In genomic region chr3:33936921-33937210, GRCh38 we compare ENCODE assay signal across 16 cellular contexts.
DNase-seq lines count a peak whose midpoint lies in the region; TF ChIP-seq lines count a peak whose summit lies in the region.
"Had no signal": no experiment of that assay in that cellular context is flagged by ENCODE, and none has a peak within 500 bp of the region (broad histone marks: within the 10 kb centered on the region; RNA-seq: fewer than 3 reads in every experiment).

No MANE protein-coding gene starts in this region.

- no peak overlapping the region for H3K27ac ChIP-seq in suprapubic skin
- H3K27ac ChIP-seq: 22Rv1, BLaER1, HL-60 had no signal

- H3K4me1 Mint-ChIP-seq in brain, result peaks cover 44% of the 10 kb centered on the region
- peaks cover 5% of the 10 kb centered on the region for H3K4me1 Mint-ChIP-seq in activated T-helper 2 cell treated with anti-CD3 and anti-CD28 coated beads, Interferon-gamma antibody, Interleukin-2, Interleukin-4, amounts not matched to agents 10 μg/mL and 5 μg/mL and 100 μg/mL, durations not matched to agents 14 hours and 24 hours and 36 hours (ENCODE audit: low read depth)

- H3K36me3 ChIP-seq in suprapubic skin, result no peaks in the 10 kb centered on the region
- H3K36me3 ChIP-seq: BLaER1 had no signal

- no peak overlapping the region for H3K4me3 Mint-ChIP-seq in brain
- no peak overlapping the region for H3K4me3 Mint-ChIP-seq in activated T-helper 2 cell treated with anti-CD3 and anti-CD28 coated beads, Interferon-gamma antibody, Interleukin-2, Interleukin-4, amounts not matched to agents 10 μg/mL and 5 μg/mL and 100 μg/mL, durations not matched to agents 14 hours and 24 hours and 36 hours (ENCODE audit: low read depth)

- intact Hi-C loops in activated T-helper 2 cell treated with anti-CD3 and anti-CD28 coated beads, Interferon-gamma antibody, Interleukin-2, Interleukin-4, amounts not matched to agents 10 μg/mL and 5 μg/mL and 100 μg/mL, durations not matched to agents 14 hours and 24 hours and 36 hours (cut with micrococcal nuclease), result no loop called here

- no peaks in the 10 kb centered on the region for H3K36me3 Mint-ChIP-seq in brain
- H3K36me3 Mint-ChIP-seq in activated T-helper 2 cell treated with anti-CD3 and anti-CD28 coated beads, Interferon-gamma antibody, Interleukin-2, Interleukin-4, amounts not matched to agents 10 μg/mL and 5 μg/mL and 100 μg/mL, durations not matched to agents 14 hours and 24 hours and 36 hours (ENCODE audit: low read depth), result no peaks in the 10 kb centered on the region

- no peaks in the 10 kb centered on the region for H3K27me3 Mint-ChIP-seq in brain
- H3K27me3 Mint-ChIP-seq in activated T-helper 2 cell treated with anti-CD3 and anti-CD28 coated beads, Interferon-gamma antibody, Interleukin-2, Interleukin-4, amounts not matched to agents 10 μg/mL and 5 μg/mL and 100 μg/mL, durations not matched to agents 14 hours and 24 hours and 36 hours (ENCODE audit: low read depth), result peaks cover 9% of the 10 kb centered on the region

- no peaks in the 10 kb centered on the region for H3K9me3 ChIP-seq in suprapubic skin

- TF ChIP-seq EP300 in suprapubic skin (IDR thresholded peaks at IDR 0.05), result no peak

- TF ChIP-seq CTCF in brain (conservative IDR thresholded peaks at IDR 0.05) (no peak), suprapubic skin (IDR thresholded peaks at IDR 0.05) (no peak)

- TF ChIP-seq POLR2A in suprapubic skin (IDR thresholded peaks at IDR 0.05), result no peak

- H3K27ac Mint-ChIP-seq in brain, result peak overlapping the region in 4 of 5 experiments; percentile 64 to 87 (median 66)
- no peak overlapping the region for H3K27ac Mint-ChIP-seq in activated T-helper 2 cell treated with anti-CD3 and anti-CD28 coated beads, Interferon-gamma antibody, Interleukin-2, Interleukin-4, amounts not matched to agents 10 μg/mL and 5 μg/mL and 100 μg/mL, durations not matched to agents 14 hours and 24 hours and 36 hours

- no peak overlapping the region for H3K4me3 ChIP-seq in suprapubic skin
- H3K4me3 ChIP-seq: BLaER1, GM12878 had no signal

- DNase-seq in NCI-H748 (lab: John Stamatoyannopoulos, UW; ENCODE audit: unreplicated experiment) (peak; percentile 62), NCI-H748 treated with DMSO at 0.1 percent for 48 hours (lab: John Stamatoyannopoulos, UW) (no peak), NCI-H2081 treated with DMSO at 0.1 percent for 48 hours (lab: John Stamatoyannopoulos, UW) (peak; percentile 42), NCI-H1092 treated with DMSO at 0.1 percent for 48 hours (lab: John Stamatoyannopoulos, UW) (no peak), suprapubic skin (ENCODE audit: low spot score in 2 of 2) (no peak)
- DNase-seq in activated T-cell treated with anti-CD3 and anti-CD28 coated beads, Interleukin-2, amount 50 U/mL, for 48 hours, result no peak
- DNase-seq in activated T-helper 2 cell treated with anti-CD3 and anti-CD28 coated beads, Interferon-gamma antibody, Interleukin-2, Interleukin-4, amounts not matched to agents 10 μg/mL and 5 μg/mL and 100 μg/mL, durations not matched to agents 14 hours and 24 hours and 36 hours (ENCODE audit: low spot score), result no peak
- DNase-seq: AML-193, Calu3, DMS79, HCEC 1CT had no signal

- H3K9me3 Mint-ChIP-seq in brain, result peaks cover 0 to 16% (median 0%) of the 10 kb centered on the region in 5 experiments
- no peaks in the 10 kb centered on the region for H3K9me3 Mint-ChIP-seq in activated T-helper 2 cell treated with anti-CD3 and anti-CD28 coated beads, Interferon-gamma antibody, Interleukin-2, Interleukin-4, amounts not matched to agents 10 μg/mL and 5 μg/mL and 100 μg/mL, durations not matched to agents 14 hours and 24 hours and 36 hours

- no peaks in the 10 kb centered on the region for H3K27me3 ChIP-seq in suprapubic skin
- H3K27me3 ChIP-seq: BLaER1 had no signal

- 39% methylated on average over 1 of the region's 1 CpG for WGBS in suprapubic skin

- H3K4me1 ChIP-seq in suprapubic skin, result no peaks in the 10 kb centered on the region
- H3K4me1 ChIP-seq: BLaER1 had no signal

Comparison
In these comparisons a context has a peak if more than half of its experiments do, and no peak if none do; other contexts are left out.
1. DNase-seq: peak in NCI-H748 (single experiment) and NCI-H2081 treated with DMSO at 0.1 percent for 48 hours (single experiment); none in NCI-H748 treated with DMSO at 0.1 percent for 48 hours (single experiment), NCI-H1092 treated with DMSO at 0.1 percent for 48 hours (single experiment), activated T-cell treated with anti-CD3 and anti-CD28 coated beads, Interleukin-2, amount 50 U/mL, for 48 hours (0 of 2), activated T-helper 2 cell treated with anti-CD3 and anti-CD28 coated beads, Interferon-gamma antibody, Interleukin-2, Interleukin-4, amounts not matched to agents 10 μg/mL and 5 μg/mL and 100 μg/mL, durations not matched to agents 14 hours and 24 hours and 36 hours (single experiment) and suprapubic skin (0 of 2).